In genomic region chr6:38262609-38263008, GRCh38 we compare ENCODE assay signal across 11 cellular contexts.
A peak's percentile ranks its signal among the peaks of the same experiment; 100 is the strongest.
DNase-seq lines count a peak whose midpoint lies in the region; ATAC-seq and TF ChIP-seq lines count a peak whose summit lies in the region.
"Had no signal": no experiment of that assay in that cellular context is flagged by ENCODE, and none has a peak within 500 bp of the region (broad histone marks: within the 10 kb centered on the region; RNA-seq: fewer than 3 reads in every experiment).

No MANE protein-coding gene starts in this region.

- no peaks in the 10 kb centered on the region for H3K27me3 Mint-ChIP-seq in chondrocyte (ENCODE audit: low read depth)

- H4K5ac ChIP-seq in IMR-90 (ENCODE audit: low read depth, low read length) = peak overlapping the region; percentile 52; the same call in 1 of the 2 replicates

- H4K91ac ChIP-seq in IMR-90 (ENCODE audit: insufficient read depth, low read depth, low read length) = peak overlapping the region; percentile 84

- H3K36me3 ChIP-seq in IMR-90 (ENCODE audit: control insufficient read depth, insufficient read depth, low read length) = no peaks in the 10 kb centered on the region
- H3K36me3 ChIP-seq in muscle layer of duodenum (ENCODE audit: control insufficient read depth in 1 of 2, insufficient read depth in 2 of 2, low read length in 2 of 2) = peaks cover 0 to 3% of the 10 kb centered on the region in 2 donors

- TF ChIP-seq POLR2A in IMR-90 (IDR thresholded peaks at IDR 0.05; ENCODE audit: low read depth, low read length) = no peak

- H2BK15ac ChIP-seq in IMR-90 (ENCODE audit: low read depth, low read length) = peak overlapping the region; percentile 89; the same call in 2 of the 3 replicates

- H3K9me3 Mint-ChIP-seq in chondrocyte (ENCODE audit: low read depth) = no peaks in the 10 kb centered on the region

- DNase-seq in Ammon's horn (ENCODE audit: low spot score) = peak; percentile 87
- DNase-seq in IMR-90 = peak; percentile 74
- DNase-seq in chondrocyte (ENCODE audit: low spot score) = no peak
- no peak for DNase-seq in omental fat pad (ENCODE audit: low spot score)
- DNase-seq in NCI-H446 treated with DMSO at 0.1 percent for 48 hours (lab: John Stamatoyannopoulos, UW) = no peak
- no peak for DNase-seq in stimulated activated naive CD4-positive, alpha-beta T cell (lab: John Stamatoyannopoulos, UW)
- DNase-seq in NCI-H1694 (lab: John Stamatoyannopoulos, UW) = no peak
- DNase-seq: aorta, DND-41, posterior cingulate gyrus had no signal

- H3K56ac ChIP-seq in IMR-90 (ENCODE audit: extremely low read depth, insufficient read depth, low read length) = peak overlapping the region; percentile 83

- H3K27me3 ChIP-seq in IMR-90 (ENCODE audit: control insufficient read depth, insufficient read depth, low read length) (no peaks in the 10 kb centered on the region), muscle layer of duodenum (ENCODE audit: low read depth, low read length) (no peaks in the 10 kb centered on the region)

- peak overlapping the region; percentile 72 for H3K27ac ChIP-seq in IMR-90 (ENCODE audit: insufficient read depth, low read length)
- H3K27ac ChIP-seq in muscle layer of duodenum (ENCODE audit: low read length) = peak overlapping the region; percentile 15

- POLR2A ChIA-PET in IMR-90 (lab: Charles Lee; ENCODE audit: unreplicated experiment) = no interaction called here

- H3K4me1 Mint-ChIP-seq in chondrocyte (ENCODE audit: low read depth) = peaks cover 49% of the 10 kb centered on the region

- in situ Hi-C loops in IMR-90 (cut with MboI; ENCODE audit: low sequenced_read_pairs) = no loop called here

- WGBS in IMR-90 (ENCODE audit: extremely low coverage in 2 of 2, insufficient read length in 1 of 2), 2 experiments = 40% methylated on average over 1 of the region's 2 CpGs; no CpG with 5 or more reads in 1 of the 2 experiments

- H3K4me2 ChIP-seq in IMR-90 (ENCODE audit: low read depth, low read length) = peak overlapping the region; percentile 72; the same call in 1 of the 2 replicates

- H2BK120ac ChIP-seq in IMR-90 (ENCODE audit: low read depth, low read length) = peak overlapping the region; percentile 92

- peak overlapping the region; percentile 24 for H2AFZ ChIP-seq in IMR-90 (replicated peaks; ENCODE audit: low read length, poor library complexity)

- H3K18ac ChIP-seq in IMR-90 (ENCODE audit: low read depth, low read length) = peak overlapping the region; percentile 95; the same call in 1 of the 2 replicates

- H2BK20ac ChIP-seq in IMR-90 (ENCODE audit: low read depth, low read length) = peak overlapping the region; percentile 84

- CTCF ChIA-PET in IMR-90 (lab: Yijun Ruan, JAX) = no interaction called here

- peak overlapping the region; percentile 74 for H3K27ac Mint-ChIP-seq in chondrocyte (ENCODE audit: unreplicated experiment)

- no peaks in the 10 kb centered on the region for H3K36me3 Mint-ChIP-seq in chondrocyte (ENCODE audit: low read depth)

- no peak for TF ChIP-seq CTCF in IMR-90 (conservative IDR thresholded peaks at IDR 0.05; ENCODE audit: low read depth, low read length)
- TF ChIP-seq CTCF in chondrocyte (IDR thresholded peaks at IDR 0.05) = no peak
- TF ChIP-seq CTCF in omental fat pad (IDR thresholded peaks at IDR 0.05) = no peak

- H2BK5ac ChIP-seq in IMR-90 (ENCODE audit: low read depth, low read length, poor library complexity, severe bottlenecking) = peak overlapping the region; percentile 96

- peak overlapping the region; percentile 73 for H2AK5ac ChIP-seq in IMR-90 (ENCODE audit: low read depth, low read length)

- H3K4me3 ChIP-seq in IMR-90 (ENCODE audit: insufficient read depth, low read depth, low read length) (no peak overlapping the region), muscle layer of duodenum (ENCODE audit: low read depth in 1 of 2, low read length in 2 of 2) (no peak overlapping the region)

- no peak overlapping the region for H2AK9ac ChIP-seq in IMR-90 (replicated peaks; ENCODE audit: low read depth, low read length, poor library complexity)

- no peaks in the 10 kb centered on the region for H3K9me3 ChIP-seq in IMR-90 (ENCODE audit: control insufficient read depth, insufficient read depth, low read length)
- no peaks in the 10 kb centered on the region for H3K9me3 ChIP-seq in muscle layer of duodenum (ENCODE audit: control insufficient read depth in 1 of 2, low read length in 2 of 2)

- peak overlapping the region; percentile 83 for H3K4ac ChIP-seq in IMR-90 (ENCODE audit: low read depth, low read length)

- intact Hi-C loops in IMR-90 (cut with micrococcal nuclease) = loop anchor here (5.0 kb wide), 1 partner anchor 75 kb away; no protein-coding TSS in a partner anchor

- H3K9me1 ChIP-seq in IMR-90 (ENCODE audit: insufficient read depth, low read length) = peaks cover 12% of the 10 kb centered on the region

- no peaks in the 10 kb centered on the region for H4K20me1 ChIP-seq in IMR-90 (ENCODE audit: insufficient read depth, low read length)

- H3K4me3 Mint-ChIP-seq in chondrocyte (ENCODE audit: unreplicated experiment) = no peak overlapping the region

- peak overlapping the region; percentile 83 for H3K14ac ChIP-seq in IMR-90 (replicated peaks; ENCODE audit: low read depth, low read length)

- H3K9ac ChIP-seq in IMR-90 (ENCODE audit: low read depth, low read length) = no peak overlapping the region

- ATAC-seq in IMR-90 (ENCODE audit: low read depth) (peak; percentile 54; the same call in 1 of the 2 replicates), omental fat pad (ENCODE audit: low FRiP score) (no peak)

- TF ChIP-seq RAD21 in IMR-90 (IDR thresholded peaks at IDR 0.05; ENCODE audit: low read length) = no peak

- BruUV-seq in IMR-90 (replicated peaks; lab: Mats Ljungman, UMichigan) = no TSS peak

- peak overlapping the region; percentile 93 for H3K23ac ChIP-seq in IMR-90 (ENCODE audit: low read depth, low read length)

- dilution Hi-C loops in IMR-90 (cut with HindIII; ENCODE audit: low sequenced_read_pairs, unreplicated experiment) = no loop called here

- H3K4me1 ChIP-seq in IMR-90 (ENCODE audit: control insufficient read depth, insufficient read depth, low read length) (peaks cover 20% of the 10 kb centered on the region), muscle layer of duodenum (ENCODE audit: control insufficient read depth in 1 of 2, insufficient read depth in 2 of 2, low read length in 2 of 2) (peaks cover 0 to 13% of the 10 kb centered on the region in 2 donors)

- peaks cover 0 to 5% of the 10 kb centered on the region in 2 experiments; a peak in 2 of 4 replicates for H3K79me1 ChIP-seq in IMR-90 (ENCODE audit: low read depth in 1 of 2, low read length in 2 of 2)

- peak overlapping the region; percentile 50 to 72; a peak in 3 of 4 replicates for H4K8ac ChIP-seq in IMR-90 (ENCODE audit: low read depth in 2 of 2, low read length in 2 of 2)

TF ChIP-seq in IMR-90, 13 proteins besides CTCF, POLR2A, EP300 and RAD21:
- peak; percentile 77 for TF ChIP-seq MAFK (IDR thresholded peaks at IDR 0.05; ENCODE audit: low read depth, low read length)
- TF ChIP-seq USF2 (IDR thresholded peaks at IDR 0.05; ENCODE audit: low read depth, low read length) = no peak
- TF ChIP-seq CEBPB (IDR thresholded peaks at IDR 0.05; ENCODE audit: low read depth, low read length) = peak; percentile 34; the same call in 1 of the 2 replicates

Comparison
In these comparisons a context has a peak if more than half of its experiments do, and no peak if none do; other contexts are left out.
1. DNase-seq: peak in Ammon's horn (single experiment) and IMR-90 (single experiment); none in chondrocyte (single experiment), omental fat pad (single experiment), NCI-H446 treated with DMSO at 0.1 percent for 48 hours (single experiment), stimulated activated naive CD4-positive, alpha-beta T cell (0 of 6) and NCI-H1694 (single experiment).